7 cellular contexts compared by ENCODE assay signal in genomic region chr9:98087420-98088354, GRCh38. TPM values are rescaled to one million over a fixed set of nuclear protein-coding genes. Genes with fewer than 3 reads are reported as not detected.
A peak's percentile ranks its signal among the peaks of the same experiment; 100 is the strongest.
DNase-seq lines count a peak whose midpoint lies in the region; ATAC-seq, FAIRE-seq and TF ChIP-seq lines count a peak whose summit lies in the region.

No MANE protein-coding gene starts in this region.

- H3K4me2 ChIP-seq in mammary epithelial cell (ENCODE audit: insufficient read depth, low read depth, low read length), result peak overlapping the region; percentile 60

- H3K9me3 ChIP-seq in mammary epithelial cell (replicated peaks; ENCODE audit: insufficient read depth, low read length) (no peaks in the 10 kb centered on the region), kidney (ENCODE audit: control insufficient read depth in 1 of 2, low read length in 2 of 2) (no peaks in the 10 kb centered on the region), subcutaneous abdominal adipose tissue (ENCODE audit: control insufficient read depth in 5 of 5, low read length in 5 of 5) (no peaks in the 10 kb centered on the region)

- peak; percentile 61 for ATAC-seq in HG03442 (IDR thresholded peaks at IDR 0.05; ENCODE audit: unreplicated experiment)
- ATAC-seq in GM21526 (IDR thresholded peaks at IDR 0.05; ENCODE audit: low FRiP score, unreplicated experiment), result no peak
- ATAC-seq in GM19023 (IDR thresholded peaks at IDR 0.05; ENCODE audit: unreplicated experiment), result no peak

- BruUV-seq in mammary epithelial cell (replicated peaks; lab: Mats Ljungman, UMichigan), result no TSS peak

- 55% methylated on average over 19 of the region's 92 CpGs for WGBS in mammary epithelial cell (ENCODE audit: low coverage, missing lambda C conversion rate)

- in situ Hi-C loops in mammary epithelial cell (cut with MboI; ENCODE audit: low sequenced_read_pairs in 2 of 2), result no loop called here

- DNase-seq in mammary epithelial cell (peak; percentile 12), kidney (peak; percentile 85), HEK293T (ENCODE audit: extremely low spot score) (no peak)

- no peaks in the 10 kb centered on the region for H3K79me2 ChIP-seq in mammary epithelial cell (ENCODE audit: insufficient read depth, low read length)

- no peak overlapping the region for H3K9ac ChIP-seq in mammary epithelial cell (ENCODE audit: insufficient read depth, low read length)
- H3K9ac ChIP-seq in kidney (ENCODE audit: low read length in 2 of 2), result no peak overlapping the region
- no peak overlapping the region for H3K9ac ChIP-seq in subcutaneous abdominal adipose tissue (ENCODE audit: low read length in 5 of 5)

- no peaks in the 10 kb centered on the region for H4K20me1 ChIP-seq in mammary epithelial cell (ENCODE audit: insufficient read depth, low read length)

- H3K36me3 ChIP-seq in mammary epithelial cell (ENCODE audit: insufficient read depth, low read length) (peaks cover 6% of the 10 kb centered on the region), kidney (ENCODE audit: control insufficient read depth in 1 of 2, insufficient read depth in 2 of 2, low read length in 2 of 2) (peaks cover under 1 to 4% of the 10 kb centered on the region in 2 donors), subcutaneous abdominal adipose tissue (ENCODE audit: control insufficient read depth in 5 of 5, insufficient read depth in 5 of 5, low read length in 5 of 5) (peaks cover 0 to 11% (median 4%) of the 10 kb centered on the region in 5 donors)

- peak overlapping the region; percentile 73 for H2AFZ ChIP-seq in mammary epithelial cell (ENCODE audit: low read depth, low read length)

- TF ChIP-seq CTCF in mammary epithelial cell (conservative IDR thresholded peaks at IDR 0.05 in 1 of 2, IDR thresholded peaks at IDR 0.05 in 1 of 2; ENCODE audit: extremely low read depth in 1 of 2, insufficient read depth in 1 of 2, low read depth in 1 of 2, low read length in 2 of 2) (no peak), kidney (IDR thresholded peaks at IDR 0.05; ENCODE audit: borderline replicate concordance, extremely low read depth, insufficient read depth) (no peak)

- POLR2A ChIA-PET in HEK293T (lab: Yijun Ruan, JAX), result no interaction called here

- intact Hi-C loops in mammary epithelial cell (cut with micrococcal nuclease), result no loop called here
- intact Hi-C loops in kidney (cut with DNase I), result no loop called here

- no peaks in the 10 kb centered on the region for H3K27me3 ChIP-seq in mammary epithelial cell (ENCODE audit: insufficient read depth, low read length)
- peaks cover 0 to 8% (median 3%) of the 10 kb centered on the region in 5 donors for H3K27me3 ChIP-seq in subcutaneous abdominal adipose tissue (ENCODE audit: control insufficient read depth in 5 of 5, insufficient read depth in 4 of 5, low read length in 5 of 5)

- CTCF ChIA-PET in mammary epithelial cell (lab: Charles Lee; ENCODE audit: low non-redundant PET) (no interaction called here), HEK293T (lab: Yijun Ruan, JAX) (interaction anchor here (0.8 kb wide), 1 partner anchor 14 kb away, joined by 3 read pairs; no protein-coding TSS in a partner anchor)

- dilution Hi-C loops in mammary epithelial cell (cut with HindIII; ENCODE audit: low sequenced_read_pairs), result no loop called here

- no peak overlapping the region for H3K4me3 ChIP-seq in mammary epithelial cell (replicated peaks in 1 of 3; ENCODE audit: insufficient read depth in 1 of 3, low read depth in 2 of 3, low read length in 3 of 3)
- H3K4me3 ChIP-seq in kidney (ENCODE audit: low read length in 2 of 2), result peak overlapping the region in 1 of 2 donors; percentile 29
- peak overlapping the region in 4 of 5 donors; percentile 48 to 57 (median 52) for H3K4me3 ChIP-seq in subcutaneous abdominal adipose tissue (ENCODE audit: low read depth in 1 of 5, low read length in 5 of 5)

- FAIRE-seq in kidney (lab: Jason Lieb, UNC), result no peak

- no peak overlapping the region for H3K27ac ChIP-seq in mammary epithelial cell (ENCODE audit: insufficient read depth, low read depth, low read length)
- no peak overlapping the region for H3K27ac ChIP-seq in kidney (ENCODE audit: low read depth in 2 of 2, low read length in 2 of 2)
- H3K27ac ChIP-seq in subcutaneous abdominal adipose tissue (ENCODE audit: low read depth, low read length), result no peak overlapping the region

- H3K4me1 ChIP-seq in mammary epithelial cell (ENCODE audit: insufficient read depth, low read length) (peaks cover 8% of the 10 kb centered on the region), kidney (ENCODE audit: control insufficient read depth in 1 of 2, insufficient read depth in 1 of 2, low read depth in 1 of 2, low read length in 2 of 2) (peaks cover 0 to 9% of the 10 kb centered on the region in 2 donors), subcutaneous abdominal adipose tissue (ENCODE audit: control insufficient read depth in 5 of 5, insufficient read depth in 5 of 5, low read length in 5 of 5) (peaks cover 4 to 21% (median 14%) of the 10 kb centered on the region in 5 donors)

TF ChIP-seq in HEK293T, 16 proteins besides CTCF, POLR2A, EP300 and RAD21:
- no peak for TF ChIP-seq L3MBTL2 (conservative IDR thresholded peaks at IDR 0.05)

RNA-seq across cellular contexts. Expression of gene NANS, which starts 31.2 kb away (rescaled TPM):
- 10 to 100 TPM; 44.7 to 52.4 TPM for total RNA-seq in mammary epithelial cell
- polyA plus RNA-seq in mammary epithelial cell, result 69.6 TPM
- polyA minus RNA-seq in mammary epithelial cell, result 39.5 TPM
- 35.8 TPM for total RNA-seq in kidney
- polyA plus RNA-seq in kidney (ENCODE audit: insufficient read depth, low read depth, low replicate concordance), result 47.7 TPM

RNA-seq across cellular contexts. Expression of gene TRIM14, which starts 31.3 kb away (rescaled TPM):
- 10 to 100 TPM; 11.3 to 17.6 TPM for total RNA-seq in mammary epithelial cell
- 14.6 TPM for polyA plus RNA-seq in mammary epithelial cell
- 38.8 TPM for polyA minus RNA-seq in mammary epithelial cell
- 26.3 TPM for total RNA-seq in kidney
- polyA plus RNA-seq in kidney (ENCODE audit: insufficient read depth, low read depth, low replicate concordance), result 11.3 TPM

Comparison
In these comparisons a context has a peak if more than half of its experiments do, and no peak if none do; other contexts are left out.
1. H3K4me3 ChIP-seq: peak in subcutaneous abdominal adipose tissue (4 of 5); none in mammary epithelial cell (0 of 3).